Comparison of ENCODE assay signal across 8 cellular contexts in genomic region chr1:40316595-40317393, GRCh38. TPM values are rescaled to one million over a fixed set of nuclear protein-coding genes. Genes with fewer than 3 reads are reported as not detected.
A peak's percentile ranks its signal among the peaks of the same experiment; 100 is the strongest.
DNase-seq lines count a peak whose midpoint lies in the region; ATAC-seq, FAIRE-seq and TF ChIP-seq lines count a peak whose summit lies in the region.

TSS of gene COL9A2 (minus strand) at chr1:40317286. CDS start at chr1:40317197, 89 bp downstream.

- H3K27me3 ChIP-seq in cardiac muscle cell (peaks cover 43% of the 10 kb centered on the region), pancreas (peaks cover 0 to 10% (median 0%) of the 10 kb centered on the region in 4 donors), upper lobe of right lung (peaks cover 25% of the 10 kb centered on the region)

- no peaks in the 10 kb centered on the region for H3K9me3 ChIP-seq in cardiac muscle cell (ENCODE audit: low read depth)
- no peaks in the 10 kb centered on the region for H3K9me3 ChIP-seq in pancreas
- H3K9me3 ChIP-seq in upper lobe of right lung: no peaks in the 10 kb centered on the region

- WGBS in pancreas, 2 donors: 2% methylated on average over 61 to 84 of the region's 84 CpGs

- H3K36me3 ChIP-seq in cardiac muscle cell (no peaks in the 10 kb centered on the region), pancreas (no peaks in the 10 kb centered on the region), upper lobe of right lung (no peaks in the 10 kb centered on the region)

- H3K4me1 ChIP-seq in cardiac muscle cell (ENCODE audit: low read depth) (peaks cover 7% of the 10 kb centered on the region), pancreas (no peaks in the 10 kb centered on the region), upper lobe of right lung (peaks cover 18% of the 10 kb centered on the region)

- H3K4me3 ChIP-seq in cardiac muscle cell (peak within 1 kb of the TSS; percentile 28), pancreas (peak within 1 kb of the TSS; percentile 15 to 56 (median 31)), upper lobe of right lung (peak within 1 kb of the TSS; percentile 49)

- H3K27ac ChIP-seq in cardiac muscle cell (no peak within 1 kb of the TSS), pancreas (peak within 1 kb of the TSS in 1 of 4 donors; percentile 20), upper lobe of right lung (no peak within 1 kb of the TSS)

- no peak for FAIRE-seq in pancreas (lab: Jason Lieb, UNC)

- TF ChIP-seq CTCF in cardiac muscle cell (IDR thresholded peaks at IDR 0.05; ENCODE audit: low read depth, low read length) (no peak), pancreas (IDR thresholded peaks at IDR 0.05) (no peak), upper lobe of right lung (IDR thresholded peaks at IDR 0.05) (no peak)

- intact Hi-C loops in pancreas (cut with DNase I) (loop anchor here in 1 of 3 donors (10.0 kb wide), 1 partner anchor 82 kb away; no protein-coding TSS in a partner anchor), upper lobe of right lung (cut with DNase I) (loop anchor here (10.0 kb wide), 1 partner anchor 172 kb away; no protein-coding TSS in a partner anchor)

- ATAC-seq in GM21619 (IDR thresholded peaks at IDR 0.05; ENCODE audit: unreplicated experiment) (peak; percentile 35), pancreas (peak; percentile 64 to 74 (median 69)), upper lobe of right lung (peak; percentile 47), HG02571 (IDR thresholded peaks at IDR 0.05; ENCODE audit: unreplicated experiment) (no peak)

- peak; percentile 51 for DNase-seq in RPMI7951 (ENCODE audit: low read depth)
- peak; percentile 66 for DNase-seq in activated naive CD4-positive, alpha-beta T cell treated with Interleukin-2 at 50 U/mL for 16 hours
- peak; percentile 37 to 48 for DNase-seq in cardiac muscle cell (ENCODE audit: low read depth in 1 of 2, low spot score in 1 of 2)
- peak; percentile 37 to 84 (median 50) for DNase-seq in pancreas
- DNase-seq in upper lobe of right lung: no peak
- DNase-seq in NCI-H446 treated with DMSO at 0.1 percent for 48 hours (lab: John Stamatoyannopoulos, UW): no peak

RNA-seq across cellular contexts. Expression of gene COL9A2, which starts in this region (rescaled TPM):
- 0.12 and 0.68 TPM in 2 replicates for total RNA-seq in RPMI7951 (2014; rRNA removed; shearing (Covaris generic))
- total RNA-seq in cardiac muscle cell (2.9 and 3.4 TPM in 2 replicates), pancreas (10 to 100 TPM in 1 of 6 donors, 1 to 10 TPM in 3, under 1 TPM in 2; 0.55 to 10.9 (median 1.8) TPM), upper lobe of right lung (3.8 TPM)
- polyA plus RNA-seq in cardiac muscle cell (5.9 and 7.2 TPM in 2 replicates), pancreas (1 to 10 TPM; 5.4 to 7.5 TPM)

Comparison
In these comparisons a context has a peak if more than half of its experiments do, and no peak if none do; other contexts are left out.
1. Peak in DNase-seq in RPMI7951; RNA of the gene not detected or under 1 TPM.
2. DNase-seq: peak in activated naive CD4-positive, alpha-beta T cell treated with Interleukin-2 at 50 U/mL for 16 hours (single experiment), cardiac muscle cell (2 of 2) and pancreas (6 of 6); none in upper lobe of right lung (single experiment) and NCI-H446 treated with DMSO at 0.1 percent for 48 hours (single experiment).
3. Peak in every context shown above with its lines, with median percentiles within 50 percentile points of each other: H3K4me3 ChIP-seq.